20 cellular contexts compared by ENCODE assay signal in genomic region chr9:107333363-107333762, GRCh38. TPM values are rescaled to one million over a fixed set of nuclear protein-coding genes. Genes with fewer than 3 reads are reported as not detected.
DNase-seq lines count a peak whose midpoint lies in the region; ATAC-seq, FAIRE-seq and TF ChIP-seq lines count a peak whose summit lies in the region.
"Had no signal": no experiment of that assay in that cellular context is flagged by ENCODE, and none has a peak within 500 bp of the region (broad histone marks: within the 10 kb centered on the region; RNA-seq: fewer than 3 reads in every experiment).

No MANE protein-coding gene starts in this region.

- H3K9me3 ChIP-seq in CD8-positive, alpha-beta T cell (ENCODE audit: low read length), result no peaks in the 10 kb centered on the region
- no peaks in the 10 kb centered on the region for H3K9me3 ChIP-seq in HepG2 (ENCODE audit: low read length)
- H3K9me3 ChIP-seq: BLaER1 treated with 17β-estradiol and CSF1 and Interleukin-3, amounts not matched to agents 10 nM and 100 nM; SJSA1 had no signal

- intact Hi-C loops in activated CD4-positive, alpha-beta memory T cell treated with anti-CD3 and anti-CD28 coated beads for 36 hours (cut with micrococcal nuclease), result no loop called here
- intact Hi-C loops in CD8-positive, alpha-beta T cell (cut with DNase I, micrococcal nuclease), result no loop called here
- intact Hi-C loops in HepG2 (cut with micrococcal nuclease; ENCODE audit: unreplicated experiment), result no loop called here

- WGBS in HepG2 (ENCODE audit: low lambda C conversion rate), result 90% methylated on average over 2 of the region's 2 CpGs

- in situ Hi-C loops in HepG2 (cut with HindIII; ENCODE audit: extremely low pct_ligation_motif_present, low pct_unique_long_range_greater_than_20kb), result no loop called here

- H3K9me3 Mint-ChIP-seq in activated CD4-positive, alpha-beta memory T cell treated with anti-CD3 and anti-CD28 coated beads for 36 hours, result no peaks in the 10 kb centered on the region
- no peaks in the 10 kb centered on the region for H3K9me3 Mint-ChIP-seq in activated CD4-positive, alpha-beta memory T cell treated with anti-CD3 and anti-CD28 coated beads, Interleukin-2, amount 10 ng/mL, durations not matched to agents 7 days and 5 days
- no peaks in the 10 kb centered on the region for H3K9me3 Mint-ChIP-seq in CD8-positive, alpha-beta T cell
- no peaks in the 10 kb centered on the region for H3K9me3 Mint-ChIP-seq in activated T-helper 17 cell treated with anti-CD3 and anti-CD28 coated beads, Interleukin-2, amount 50 U/mL, for 72 hours
- H3K9me3 Mint-ChIP-seq: GM23338 had no signal

- peaks cover 15% of the 10 kb centered on the region for H3K36me3 ChIP-seq in CD8-positive, alpha-beta T cell (ENCODE audit: insufficient read depth, low read length)
- peaks cover 24 to 58% of the 10 kb centered on the region in 2 experiments for H3K36me3 ChIP-seq in HepG2 (replicated peaks in 1 of 2; ENCODE audit: control insufficient read depth in 1 of 2, insufficient read depth in 2 of 2, low read length in 2 of 2)

- peaks cover 3% of the 10 kb centered on the region for H3K79me2 ChIP-seq in HepG2 (ENCODE audit: insufficient read depth, low read length)

- 0 out of 4 replicates have a peak, but pooled peaks of 1 of the 2 experiments have one; percentile 35 for TF ChIP-seq POLR2A in HepG2 (IDR thresholded peaks at IDR 0.05; ENCODE audit: insufficient read depth in 1 of 2, low read depth in 2 of 2, low read length in 2 of 2)

- H3K4me2 ChIP-seq in HepG2 (ENCODE audit: low read depth, low read length), result no peak overlapping the region
- H3K4me2 ChIP-seq: BLaER1 treated with 17β-estradiol and CSF1 and Interleukin-3, amounts not matched to agents 10 nM and 100 nM; GM23338; PC-9 had no signal

- no peak overlapping the region for H3K4me3 ChIP-seq in CD8-positive, alpha-beta T cell (ENCODE audit: low read depth, low read length)
- no peak overlapping the region for H3K4me3 ChIP-seq in HepG2 (replicated peaks in 1 of 3; ENCODE audit: insufficient read depth in 1 of 3, low read depth in 2 of 3, low read length in 3 of 3)
- H3K4me3 ChIP-seq: BLaER1 treated with 17β-estradiol and CSF1 and Interleukin-3, amounts not matched to agents 10 nM and 100 nM; GM23338; PC-9; SJSA1 had no signal

- H4K20me1 ChIP-seq in HepG2 (ENCODE audit: insufficient read depth, low read length), result peaks cover 10% of the 10 kb centered on the region

- H3K4me3 Mint-ChIP-seq in activated CD4-positive, alpha-beta memory T cell treated with anti-CD3 and anti-CD28 coated beads for 36 hours, result no peak overlapping the region
- no peak overlapping the region for H3K4me3 Mint-ChIP-seq in activated CD4-positive, alpha-beta memory T cell treated with anti-CD3 and anti-CD28 coated beads, Interleukin-2, amount 10 ng/mL, durations not matched to agents 7 days and 5 days
- H3K4me3 Mint-ChIP-seq in CD8-positive, alpha-beta T cell, result no peak overlapping the region
- H3K4me3 Mint-ChIP-seq in activated T-helper 17 cell treated with anti-CD3 and anti-CD28 coated beads, Interleukin-2, amount 50 U/mL, for 72 hours, result no peak overlapping the region
- H3K4me3 Mint-ChIP-seq: GM23338 had no signal

- H3K27me3 Mint-ChIP-seq in activated CD4-positive, alpha-beta memory T cell treated with anti-CD3 and anti-CD28 coated beads for 36 hours, result no peaks in the 10 kb centered on the region
- no peaks in the 10 kb centered on the region for H3K27me3 Mint-ChIP-seq in activated CD4-positive, alpha-beta memory T cell treated with anti-CD3 and anti-CD28 coated beads, Interleukin-2, amount 10 ng/mL, durations not matched to agents 7 days and 5 days
- no peaks in the 10 kb centered on the region for H3K27me3 Mint-ChIP-seq in CD8-positive, alpha-beta T cell (ENCODE audit: low read depth)
- H3K27me3 Mint-ChIP-seq in activated T-helper 17 cell treated with anti-CD3 and anti-CD28 coated beads, Interleukin-2, amount 50 U/mL, for 72 hours, result no peaks in the 10 kb centered on the region

- TF ChIP-seq CTCF in CD8-positive, alpha-beta T cell (IDR thresholded peaks at IDR 0.05), result no peak
- TF ChIP-seq CTCF in HepG2 (CRISPR knock-in tag; IDR thresholded peaks at IDR 0.05), result no peak

- H2AFZ ChIP-seq in HepG2 (ENCODE audit: low read length), result no peak overlapping the region
- H2AFZ ChIP-seq: GM23338, PC-9 had no signal

- ATAC-seq in CD8-positive, alpha-beta T cell, result no peak
- ATAC-seq in activated T-helper 17 cell treated with anti-CD3 and anti-CD28 coated beads, Interleukin-2, amount 50 U/mL, for 72 hours (replicated peaks), result no peak
- ATAC-seq in HepG2 (no peak), HG03378 (IDR thresholded peaks at IDR 0.05; ENCODE audit: unreplicated experiment) (no peak), esophagus mucosa (no peak)
- ATAC-seq: GM23338 had no signal

- DNase-seq in activated CD4-positive, alpha-beta memory T cell treated with anti-CD3 and anti-CD28 coated beads for 36 hours, result no peak
- no peak for DNase-seq in activated CD4-positive, alpha-beta memory T cell treated with anti-CD3 and anti-CD28 coated beads, Interleukin-2, amount 10 ng/mL, durations not matched to agents 7 days and 5 days
- DNase-seq in CD8-positive, alpha-beta T cell, result no peak
- DNase-seq in HepG2 (ENCODE audit: low spot score), result no peak
- no peak for DNase-seq in stimulated activated CD4-positive, alpha-beta T cell treated with anti-CD3 and anti-CD28 coated beads, Interleukin-2, amount 100 ng/mL, for 48 hours
- DNase-seq: 8988T, DMS153, Karpas-422, MM.1S, NCI-H1105, NCI-H1694, NCI-H510A treated with DMSO at 0.1 percent for 48 hours, NCI-H82, PC-9 had no signal

- no peak for FAIRE-seq in HepG2 (lab: Jason Lieb, UNC)

- POLR2A ChIA-PET in activated CD4-positive, alpha-beta memory T cell treated with anti-CD3 and anti-CD28 coated beads for 36 hours (lab: Charles Lee), result no interaction called here
- POLR2A ChIA-PET in activated CD4-positive, alpha-beta memory T cell treated with anti-CD3 and anti-CD28 coated beads, Interleukin-2, amount 10 ng/mL, durations not matched to agents 7 days and 5 days (lab: Charles Lee), result interaction anchor here (1.2 to 1.7 kb wide), 2 partner anchors 10 to 49 kb away, joined by 4 read pairs; no protein-coding TSS in a partner anchor
- POLR2A ChIA-PET in CD8-positive, alpha-beta T cell (lab: Charles Lee), result no interaction called here
- POLR2A ChIA-PET in HepG2 (lab: Yijun Ruan, JAX), result no interaction called here

- H3K27me3 ChIP-seq in CD8-positive, alpha-beta T cell (ENCODE audit: insufficient read depth, low read length), result no peaks in the 10 kb centered on the region
- no peaks in the 10 kb centered on the region for H3K27me3 ChIP-seq in HepG2 (ENCODE audit: control insufficient read depth in 1 of 2, insufficient read depth in 2 of 2, low read length in 2 of 2)
- H3K27me3 ChIP-seq: BLaER1 treated with 17β-estradiol and CSF1 and Interleukin-3, amounts not matched to agents 10 nM and 100 nM; SJSA1 had no signal

- no peak for TF ChIP-seq RAD21 in HepG2 (CRISPR knock-in tag; IDR thresholded peaks at IDR 0.05)

- no peaks in the 10 kb centered on the region for H3K4me1 ChIP-seq in CD8-positive, alpha-beta T cell (ENCODE audit: insufficient read depth, low read length)
- peaks cover 18% of the 10 kb centered on the region for H3K4me1 ChIP-seq in HepG2 (ENCODE audit: insufficient read depth, low read length)
- H3K4me1 ChIP-seq: SJSA1 had no signal

- no peaks in the 10 kb centered on the region for H3K4me1 Mint-ChIP-seq in activated CD4-positive, alpha-beta memory T cell treated with anti-CD3 and anti-CD28 coated beads for 36 hours (ENCODE audit: low read depth)
- H3K4me1 Mint-ChIP-seq in activated CD4-positive, alpha-beta memory T cell treated with anti-CD3 and anti-CD28 coated beads, Interleukin-2, amount 10 ng/mL, durations not matched to agents 7 days and 5 days, result peaks cover 2% of the 10 kb centered on the region
- no peaks in the 10 kb centered on the region for H3K4me1 Mint-ChIP-seq in CD8-positive, alpha-beta T cell (ENCODE audit: low read depth)
- peaks cover 5% of the 10 kb centered on the region for H3K4me1 Mint-ChIP-seq in activated T-helper 17 cell treated with anti-CD3 and anti-CD28 coated beads, Interleukin-2, amount 50 U/mL, for 72 hours

- H3K36me3 Mint-ChIP-seq in activated CD4-positive, alpha-beta memory T cell treated with anti-CD3 and anti-CD28 coated beads for 36 hours, result peaks cover 37% of the 10 kb centered on the region
- peaks cover 61% of the 10 kb centered on the region for H3K36me3 Mint-ChIP-seq in activated CD4-positive, alpha-beta memory T cell treated with anti-CD3 and anti-CD28 coated beads, Interleukin-2, amount 10 ng/mL, durations not matched to agents 7 days and 5 days (ENCODE audit: low read depth)
- H3K36me3 Mint-ChIP-seq in CD8-positive, alpha-beta T cell, result peaks cover 67% of the 10 kb centered on the region
- peaks cover 76% of the 10 kb centered on the region for H3K36me3 Mint-ChIP-seq in activated T-helper 17 cell treated with anti-CD3 and anti-CD28 coated beads, Interleukin-2, amount 50 U/mL, for 72 hours (ENCODE audit: low read depth)

- H3K27ac Mint-ChIP-seq in activated CD4-positive, alpha-beta memory T cell treated with anti-CD3 and anti-CD28 coated beads for 36 hours, result peak overlapping the region; percentile 38
- H3K27ac Mint-ChIP-seq in activated CD4-positive, alpha-beta memory T cell treated with anti-CD3 and anti-CD28 coated beads, Interleukin-2, amount 10 ng/mL, durations not matched to agents 7 days and 5 days, result no peak overlapping the region
- peak overlapping the region; percentile 25 for H3K27ac Mint-ChIP-seq in CD8-positive, alpha-beta T cell
- peak overlapping the region; percentile 74 for H3K27ac Mint-ChIP-seq in activated T-helper 17 cell treated with anti-CD3 and anti-CD28 coated beads, Interleukin-2, amount 50 U/mL, for 72 hours
- H3K27ac Mint-ChIP-seq: GM23338 had no signal

- H3K9ac ChIP-seq in HepG2 (ENCODE audit: insufficient read depth, low read depth, low read length), result no peak overlapping the region
- H3K9ac ChIP-seq: BLaER1 treated with 17β-estradiol and CSF1 and Interleukin-3, amounts not matched to agents 10 nM and 100 nM had no signal

- BruUV-seq in HepG2 (replicated peaks; lab: Mats Ljungman, UMichigan), result TSS peak; percentile 15

- TF ChIP-seq EP300 in HepG2 (IDR thresholded peaks at IDR 0.05; ENCODE audit: low read depth in 2 of 2, low read length in 2 of 2), result no peak
- no peak for TF ChIP-seq EP300 in HepG2 (CRISPR knock-in tag; IDR thresholded peaks at IDR 0.05; ENCODE audit: borderline replicate concordance)

- no peak overlapping the region for H3K27ac ChIP-seq in CD8-positive, alpha-beta T cell (ENCODE audit: low read depth, low read length)
- no peak overlapping the region for H3K27ac ChIP-seq in HepG2 (ENCODE audit: extremely low read length, insufficient read depth, low read length)
- H3K27ac ChIP-seq: BLaER1 treated with 17β-estradiol and CSF1 and Interleukin-3, amounts not matched to agents 10 nM and 100 nM; PC-9; SJSA1 had no signal

- CTCF ChIA-PET in activated CD4-positive, alpha-beta memory T cell treated with anti-CD3 and anti-CD28 coated beads for 36 hours (lab: Charles Lee), result interaction anchor here (0.9 kb wide), 1 partner anchor 8 kb away, joined by 4 read pairs; no protein-coding TSS in a partner anchor
- CTCF ChIA-PET in activated CD4-positive, alpha-beta memory T cell treated with anti-CD3 and anti-CD28 coated beads, Interleukin-2, amount 10 ng/mL, durations not matched to agents 7 days and 5 days (lab: Charles Lee), result interaction anchor here (2.1 kb wide), 1 partner anchor 11 kb away, joined by 4 read pairs; no protein-coding TSS in a partner anchor
- CTCF ChIA-PET in CD8-positive, alpha-beta T cell (lab: Charles Lee), result interaction anchor here (2.9 to 9.7 kb wide), 2 partner anchors 8 to 98 kb away, joined by 18 to 166 read pairs; no protein-coding TSS in a partner anchor
- CTCF ChIA-PET in HepG2 (lab: Yijun Ruan, JAX; ENCODE audit: low intra/inter-chr PET ratio, low total read pairs), result no interaction called here

RNA-seq across cellular contexts. Expression of gene RAD23B, which starts 50.3 kb away (rescaled TPM):
- 100 to 1,000 TPM; 111 TPM for total RNA-seq in activated CD4-positive, alpha-beta memory T cell treated with anti-CD3 and anti-CD28 coated beads for 36 hours
- total RNA-seq in activated CD4-positive, alpha-beta memory T cell treated with anti-CD3 and anti-CD28 coated beads, Interleukin-2, amount 10 ng/mL, durations not matched to agents 7 days and 5 days, result 10 to 100 TPM; 89.4 to 91.0 TPM
- 10 to 100 TPM; 82.9 to 91.0 TPM for total RNA-seq in CD8-positive, alpha-beta T cell
- total RNA-seq in activated T-helper 17 cell treated with anti-CD3 and anti-CD28 coated beads, Interleukin-2, amount 50 U/mL, for 72 hours, result 100 to 1,000 TPM in 1 of 2 donors, 10 to 100 TPM in 1; 67.7 to 113 TPM
- total RNA-seq in HepG2 (2016; rRNA removed; fragmentation: Illumina TruSeq; extraction: Trizol) (133 and 159 TPM in 2 replicates), esophagus mucosa (112 TPM)
- total RNA-seq in HepG2 (2016; cell fraction: cytosol; rRNA removed; fragmentation: Illumina TruSeq; extraction: Trizol; ENCODE audit: low read depth), result 59.7 and 60.0 TPM in 2 replicates
- total RNA-seq in HepG2 (2016; cell fraction: insoluble cytoplasmic fraction; rRNA removed; fragmentation: Illumina TruSeq; extraction: Trizol), result 128 and 156 TPM in 2 replicates
- total RNA-seq in HepG2 (2016; cell fraction: membrane; rRNA removed; fragmentation: Illumina TruSeq; extraction: Trizol), result 120 and 126 TPM in 2 replicates
- 62.9 and 65.9 TPM in 2 replicates for total RNA-seq in HepG2 (2016; cell fraction: nucleus; rRNA removed; fragmentation: Illumina TruSeq; extraction: Trizol)
- polyA plus RNA-seq in HepG2 (2011; rRNA removed), result 156 and 162 TPM in 2 replicates
- 93.8 and 114 TPM in 2 replicates for polyA plus RNA-seq in HepG2 (2011; cell fraction: cytosol; rRNA removed)
- polyA plus RNA-seq in HepG2 (2011; cell fraction: nucleus; rRNA removed), result 25.3 and 25.6 TPM in 2 replicates
- polyA plus RNA-seq in HepG2 (2012), result 90.7 and 110 TPM in 2 replicates
- polyA plus RNA-seq in HepG2 (2016; cell fraction: cytosol; fragmentation: Illumina TruSeq; extraction: Trizol; ENCODE audit: low read depth), result 26.3 and 31.4 TPM in 2 replicates
- 185 and 198 TPM in 2 replicates for polyA plus RNA-seq in HepG2 (2016; cell fraction: insoluble cytoplasmic fraction; fragmentation: Illumina TruSeq; extraction: Trizol; ENCODE audit: low read depth)
- polyA plus RNA-seq in HepG2 (2016; cell fraction: membrane; fragmentation: Illumina TruSeq; extraction: Trizol; ENCODE audit: low read depth), result 79.8 and 80.6 TPM in 2 replicates
- 67.0 and 71.9 TPM in 2 replicates for polyA plus RNA-seq in HepG2 (2016; cell fraction: nucleus; fragmentation: Illumina TruSeq; extraction: Trizol; ENCODE audit: insufficient read depth, low read depth)
- polyA minus RNA-seq in HepG2 (2011; rRNA and poly(A)+ RNA removed; ENCODE audit: low replicate concordance), result 270 and 278 TPM in 2 replicates
- 139 and 149 TPM in 2 replicates for polyA minus RNA-seq in HepG2 (2011; cell fraction: cytosol; rRNA and poly(A)+ RNA removed)
- 85.5 and 87.8 TPM in 2 replicates for polyA minus RNA-seq in HepG2 (2011; cell fraction: nucleus; rRNA and poly(A)+ RNA removed)
